2 cellular contexts compared by ENCODE assay signal in the genomic region with DNA sequence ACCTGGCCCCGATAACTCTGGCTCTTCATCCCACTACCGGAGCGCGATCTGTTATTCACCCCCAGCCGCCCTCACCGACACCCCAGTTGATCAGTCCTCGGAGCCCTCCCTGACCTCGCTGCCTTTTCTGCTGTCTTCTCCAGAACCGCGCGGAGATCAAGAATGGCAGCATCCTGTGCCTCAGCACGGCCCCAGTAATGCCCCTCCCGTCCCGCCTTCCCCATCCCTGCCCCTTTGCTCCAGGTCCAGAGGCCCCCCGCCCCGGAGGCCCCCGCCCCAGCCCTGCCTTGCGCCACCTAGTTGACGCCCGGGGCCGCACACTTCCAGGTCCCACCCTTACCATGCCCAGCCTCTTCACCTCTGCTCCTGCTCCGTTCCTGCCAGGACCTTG.
TF ChIP-seq lines count a peak whose summit lies in the region.

No MANE protein-coding gene starts in this region.

TF ChIP-seq in GM23338, 12 proteins besides CTCF, POLR2A, EP300 and RAD21 (continued from another document):
- TF ChIP-seq, protein P1, sequence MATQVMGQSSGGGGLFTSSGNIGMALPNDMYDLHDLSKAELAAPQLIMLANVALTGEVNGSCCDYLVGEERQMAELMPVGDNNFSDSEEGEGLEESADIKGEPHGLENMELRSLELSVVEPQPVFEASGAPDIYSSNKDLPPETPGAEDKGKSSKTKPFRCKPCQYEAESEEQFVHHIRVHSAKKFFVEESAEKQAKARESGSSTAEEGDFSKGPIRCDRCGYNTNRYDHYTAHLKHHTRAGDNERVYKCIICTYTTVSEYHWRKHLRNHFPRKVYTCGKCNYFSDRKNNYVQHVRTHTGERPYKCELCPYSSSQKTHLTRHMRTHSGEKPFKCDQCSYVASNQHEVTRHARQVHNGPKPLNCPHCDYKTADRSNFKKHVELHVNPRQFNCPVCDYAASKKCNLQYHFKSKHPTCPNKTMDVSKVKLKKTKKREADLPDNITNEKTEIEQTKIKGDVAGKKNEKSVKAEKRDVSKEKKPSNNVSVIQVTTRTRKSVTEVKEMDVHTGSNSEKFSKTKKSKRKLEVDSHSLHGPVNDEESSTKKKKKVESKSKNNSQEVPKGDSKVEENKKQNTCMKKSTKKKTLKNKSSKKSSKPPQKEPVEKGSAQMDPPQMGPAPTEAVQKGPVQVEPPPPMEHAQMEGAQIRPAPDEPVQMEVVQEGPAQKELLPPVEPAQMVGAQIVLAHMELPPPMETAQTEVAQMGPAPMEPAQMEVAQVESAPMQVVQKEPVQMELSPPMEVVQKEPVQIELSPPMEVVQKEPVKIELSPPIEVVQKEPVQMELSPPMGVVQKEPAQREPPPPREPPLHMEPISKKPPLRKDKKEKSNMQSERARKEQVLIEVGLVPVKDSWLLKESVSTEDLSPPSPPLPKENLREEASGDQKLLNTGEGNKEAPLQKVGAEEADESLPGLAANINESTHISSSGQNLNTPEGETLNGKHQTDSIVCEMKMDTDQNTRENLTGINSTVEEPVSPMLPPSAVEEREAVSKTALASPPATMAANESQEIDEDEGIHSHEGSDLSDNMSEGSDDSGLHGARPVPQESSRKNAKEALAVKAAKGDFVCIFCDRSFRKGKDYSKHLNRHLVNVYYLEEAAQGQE (IDR thresholded peaks at IDR 0.05; ENCODE audit: unreplicated experiment), result no peak

TF ChIP-seq in WTC11, 78 proteins besides CTCF, POLR2A, EP300 and RAD21 (continued from another document):
- TF ChIP-seq, protein P2, sequence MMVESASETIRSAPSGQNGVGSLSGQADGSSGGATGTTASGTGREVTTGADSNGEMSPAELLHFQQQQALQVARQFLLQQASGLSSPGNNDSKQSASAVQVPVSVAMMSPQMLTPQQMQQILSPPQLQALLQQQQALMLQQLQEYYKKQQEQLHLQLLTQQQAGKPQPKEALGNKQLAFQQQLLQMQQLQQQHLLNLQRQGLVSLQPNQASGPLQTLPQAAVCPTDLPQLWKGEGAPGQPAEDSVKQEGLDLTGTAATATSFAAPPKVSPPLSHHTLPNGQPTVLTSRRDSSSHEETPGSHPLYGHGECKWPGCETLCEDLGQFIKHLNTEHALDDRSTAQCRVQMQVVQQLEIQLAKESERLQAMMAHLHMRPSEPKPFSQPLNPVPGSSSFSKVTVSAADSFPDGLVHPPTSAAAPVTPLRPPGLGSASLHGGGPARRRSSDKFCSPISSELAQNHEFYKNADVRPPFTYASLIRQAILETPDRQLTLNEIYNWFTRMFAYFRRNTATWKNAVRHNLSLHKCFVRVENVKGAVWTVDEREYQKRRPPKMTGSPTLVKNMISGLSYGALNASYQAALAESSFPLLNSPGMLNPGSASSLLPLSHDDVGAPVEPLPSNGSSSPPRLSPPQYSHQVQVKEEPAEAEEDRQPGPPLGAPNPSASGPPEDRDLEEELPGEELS (CRISPR knock-in tag; IDR thresholded peaks at IDR 0.05), result no peak
- TF ChIP-seq ZBTB21 (CRISPR knock-in tag; IDR thresholded peaks at IDR 0.05; ENCODE audit: borderline replicate concordance) (no peak), FOXJ3 (CRISPR knock-in tag; IDR thresholded peaks at IDR 0.05; ENCODE audit: borderline replicate concordance) (no peak), SOX15 (CRISPR knock-in tag; IDR thresholded peaks at IDR 0.05) (no peak), NFE2L1 (CRISPR knock-in tag; IDR thresholded peaks at IDR 0.05) (no peak), ESRRA (CRISPR knock-in tag; IDR thresholded peaks at IDR 0.05; ENCODE audit: borderline replicate concordance) (no peak), ZNF263 (CRISPR knock-in tag; IDR thresholded peaks at IDR 0.05; ENCODE audit: low read depth) (no peak), ELF4 (CRISPR knock-in tag; IDR thresholded peaks at IDR 0.05; ENCODE audit: low read depth) (no peak), CBFB (CRISPR knock-in tag; IDR thresholded peaks at IDR 0.05; ENCODE audit: low read depth) (no peak)
- TF ChIP-seq, protein P3, sequence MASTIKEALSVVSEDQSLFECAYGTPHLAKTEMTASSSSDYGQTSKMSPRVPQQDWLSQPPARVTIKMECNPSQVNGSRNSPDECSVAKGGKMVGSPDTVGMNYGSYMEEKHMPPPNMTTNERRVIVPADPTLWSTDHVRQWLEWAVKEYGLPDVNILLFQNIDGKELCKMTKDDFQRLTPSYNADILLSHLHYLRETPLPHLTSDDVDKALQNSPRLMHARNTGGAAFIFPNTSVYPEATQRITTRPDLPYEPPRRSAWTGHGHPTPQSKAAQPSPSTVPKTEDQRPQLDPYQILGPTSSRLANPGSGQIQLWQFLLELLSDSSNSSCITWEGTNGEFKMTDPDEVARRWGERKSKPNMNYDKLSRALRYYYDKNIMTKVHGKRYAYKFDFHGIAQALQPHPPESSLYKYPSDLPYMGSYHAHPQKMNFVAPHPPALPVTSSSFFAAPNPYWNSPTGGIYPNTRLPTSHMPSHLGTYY (CRISPR knock-in tag; IDR thresholded peaks at IDR 0.05), result no peak
